Comparison of ENCODE assay signal across 29 cellular contexts in genomic region chr1:29317063-29317915, GRCh38.
"Had no signal": no experiment of that assay in that cellular context is flagged by ENCODE, and none has a peak within 500 bp of the region (broad histone marks: within the 10 kb centered on the region; RNA-seq: fewer than 3 reads in every experiment).

No MANE protein-coding gene starts in this region.

- H3K27me3 ChIP-seq: esophagus muscularis mucosa, foreskin keratinocyte, gastroesophageal sphincter, heart left ventricle, hepatocyte, left lung, neural progenitor cell, ovary, spleen, tibial nerve, vagina had no signal

- H3K4me3 ChIP-seq: esophagus muscularis mucosa, gastroesophageal sphincter, heart left ventricle, hepatocyte, left lung, mucosa of descending colon, neural progenitor cell, ovary, psoas muscle, skin epidermis, spleen, thoracic aorta, tibial nerve, vagina had no signal

- H3K4me2 ChIP-seq: hepatocyte, neural progenitor cell had no signal

- H2AFZ ChIP-seq: hepatocyte, neural progenitor cell had no signal

- H3K36me3 ChIP-seq: neural progenitor cell, ovary, spleen had no signal

- FAIRE-seq: colon, endothelial cell of umbilical vein had no signal

- H3K9ac ChIP-seq: neural progenitor cell had no signal

- H3K9me3 Mint-ChIP-seq: dendritic cell treated with granulocyte-macrophage colony-stimulating factor and Interleukin-4, amounts not matched to agents 40 ng/mL and 50 ng/mL, for 4 days; mesothelial cell of epicardium; naive B cell; natural killer cell treated with Interleukin-12 subunit alpha and Interleukin-12 subunit beta and Interleukin-15 and Interleukin-18, amount 100 ng/mL, for 72 hours; neural progenitor cell; stimulated activated naive B cell treated with anti-CD40 and anti-IgM and Interleukin-4, amounts not matched to agents 10 μg/mL and 1 μg/mL and 100 μg/mL, for 72 hours; stimulated activated naive CD8-positive, alpha-beta T cell treated with anti-CD3 and anti-CD28 coated beads, Interleukin-15, Interleukin-2, amounts not matched to agents 100 ng/mL and 50 ng/mL, for 24 hours had no signal

- H3K79me2 ChIP-seq: hepatocyte had no signal

- H3K9me3 ChIP-seq: esophagus muscularis mucosa, gastroesophageal sphincter, heart left ventricle, left lung, mucosa of descending colon, ovary, psoas muscle, spleen, thoracic aorta, tibial nerve, vagina had no signal

- H3K27ac Mint-ChIP-seq: dendritic cell treated with granulocyte-macrophage colony-stimulating factor and Interleukin-4, amounts not matched to agents 40 ng/mL and 50 ng/mL, for 4 days; mesothelial cell of epicardium; naive B cell; natural killer cell treated with Interleukin-12 subunit alpha and Interleukin-12 subunit beta and Interleukin-15 and Interleukin-18, amount 100 ng/mL, for 72 hours; stimulated activated naive B cell treated with anti-CD40 and anti-IgM and Interleukin-4, amounts not matched to agents 10 μg/mL and 1 μg/mL and 100 μg/mL, for 72 hours; stimulated activated naive CD8-positive, alpha-beta T cell treated with anti-CD3 and anti-CD28 coated beads, Interleukin-15, Interleukin-2, amounts not matched to agents 100 ng/mL and 50 ng/mL, for 24 hours had no signal

- H3K4me1 ChIP-seq: esophagus muscularis mucosa, foreskin keratinocyte, gastroesophageal sphincter, heart left ventricle, left lung, neural progenitor cell, psoas muscle, spleen, tibial nerve, vagina had no signal

- H3K36me3 Mint-ChIP-seq: naive B cell; natural killer cell treated with Interleukin-12 subunit alpha and Interleukin-12 subunit beta and Interleukin-15 and Interleukin-18, amount 100 ng/mL, for 72 hours; stimulated activated naive B cell treated with anti-CD40 and anti-IgM and Interleukin-4, amounts not matched to agents 10 μg/mL and 1 μg/mL and 100 μg/mL, for 72 hours had no signal

- H3K27me3 Mint-ChIP-seq: dendritic cell treated with granulocyte-macrophage colony-stimulating factor and Interleukin-4, amounts not matched to agents 40 ng/mL and 50 ng/mL, for 4 days; natural killer cell treated with Interleukin-12 subunit alpha and Interleukin-12 subunit beta and Interleukin-15 and Interleukin-18, amount 100 ng/mL, for 72 hours; stimulated activated naive CD8-positive, alpha-beta T cell treated with anti-CD3 and anti-CD28 coated beads, Interleukin-15, Interleukin-2, amounts not matched to agents 100 ng/mL and 50 ng/mL, for 24 hours had no signal

- H3K27ac ChIP-seq: esophagus muscularis mucosa, foreskin keratinocyte, gastroesophageal sphincter, heart left ventricle, hepatocyte, left lung, neural progenitor cell, ovary, psoas muscle, skin epidermis, spleen, thoracic aorta, tibial nerve, vagina had no signal

- DNase-seq: effector CD8-positive, alpha-beta T cell; foreskin keratinocyte; left cardiac atrium; mesenchymal stem cell; mucosa of descending colon; naive B cell; nucleus accumbens; ovary; psoas muscle; right cardiac atrium; spleen; stimulated activated CD4-positive, alpha-beta T cell treated with anti-CD3 and anti-CD28 coated beads, Interleukin-2, amount 100 ng/mL, for 48 hours; stimulated activated naive B cell treated with anti-CD40 and anti-IgM and Interleukin-4, amounts not matched to agents 10 μg/mL and 1 μg/mL and 100 μg/mL, for 72 hours had no signal

- ATAC-seq: foreskin keratinocyte; gastroesophageal sphincter; heart left ventricle; left cardiac atrium; left lung; mucosa of descending colon; natural killer cell treated with Interleukin-12 subunit alpha and Interleukin-12 subunit beta and Interleukin-15 and Interleukin-18, amount 100 ng/mL, for 72 hours; psoas muscle; right cardiac atrium; stimulated activated naive B cell treated with anti-CD40 and anti-IgM and Interleukin-4, amounts not matched to agents 10 μg/mL and 1 μg/mL and 100 μg/mL, for 72 hours had no signal

- H3K4me3 Mint-ChIP-seq: dendritic cell treated with granulocyte-macrophage colony-stimulating factor and Interleukin-4, amounts not matched to agents 40 ng/mL and 50 ng/mL, for 4 days; mesothelial cell of epicardium; natural killer cell treated with Interleukin-12 subunit alpha and Interleukin-12 subunit beta and Interleukin-15 and Interleukin-18, amount 100 ng/mL, for 72 hours; neural progenitor cell; stimulated activated naive B cell treated with anti-CD40 and anti-IgM and Interleukin-4, amounts not matched to agents 10 μg/mL and 1 μg/mL and 100 μg/mL, for 72 hours; stimulated activated naive CD8-positive, alpha-beta T cell treated with anti-CD3 and anti-CD28 coated beads, Interleukin-15, Interleukin-2, amounts not matched to agents 100 ng/mL and 50 ng/mL, for 24 hours had no signal

- H3K4me1 Mint-ChIP-seq: mesothelial cell of epicardium; naive B cell; stimulated activated naive B cell treated with anti-CD40 and anti-IgM and Interleukin-4, amounts not matched to agents 10 μg/mL and 1 μg/mL and 100 μg/mL, for 72 hours had no signal
